In genomic region chr2:131039908-131040660, GRCh38 we compare ENCODE assay signal across 12 cellular contexts. TPM values are rescaled to one million over a fixed set of nuclear protein-coding genes. Genes with fewer than 3 reads are reported as not detected.
A peak's percentile ranks its signal among the peaks of the same experiment; 100 is the strongest.
DNase-seq lines count a peak whose midpoint lies in the region; ATAC-seq and TF ChIP-seq lines count a peak whose summit lies in the region.
"Had no signal": no experiment of that assay in that cellular context is flagged by ENCODE, and none has a peak within 500 bp of the region (broad histone marks: within the 10 kb centered on the region; RNA-seq: fewer than 3 reads in every experiment).

No MANE protein-coding gene starts in this region.

- H3K27ac ChIP-seq in heart right ventricle (no peak overlapping the region), substantia nigra (ENCODE audit: low read depth, low read length, poor library complexity, severe bottlenecking) (peak overlapping the region; percentile 46)
- H3K27ac ChIP-seq: SK-N-MC had no signal

- no peaks in the 10 kb centered on the region for H3K36me3 ChIP-seq in heart right ventricle

- ATAC-seq in heart right ventricle (peak in 4 of 8 donors; percentile 8 to 19 (median 12)), SK-N-SH treated with all-trans-retinoic acid at 6 μM for 48 hours (no peak)

- peak overlapping the region in 8 of 10 donors; percentile 14 to 40 (median 33) for H3K4me3 ChIP-seq in heart right ventricle
- H3K4me3 ChIP-seq: SK-N-MC had no signal

- peaks cover 4 to 57% (median 38%) of the 10 kb centered on the region in 7 donors for H3K27me3 ChIP-seq in heart right ventricle

- no peak for DNase-seq in heart right ventricle
- no peak for DNase-seq in cardiac septum (ENCODE audit: low spot score)
- peak; percentile 49 for DNase-seq in activated gamma-delta T cell treated with Interleukin-2 at 50 U/mL for 16 hours
- peak; percentile 51 for DNase-seq in islet precursor cell
- no peak for DNase-seq in substantia nigra (lab: John Stamatoyannopoulos, UW)
- no peak for DNase-seq in T-helper 9 cell
- DNase-seq in NCI-H2029 treated with DMSO at 0.1 percent for 48 hours (lab: John Stamatoyannopoulos, UW): no peak
- DNase-seq: effector CD8-positive, alpha-beta T cell; KG1; NCI-H510A had no signal

- WGBS in heart right ventricle, 2 donors: 21 to 38% methylated on average over 69 to 75 of the region's 75 CpGs

- peaks cover 0 to 13% (median 9%) of the 10 kb centered on the region in 9 donors for H3K4me1 ChIP-seq in heart right ventricle

- intact Hi-C loops in heart right ventricle (cut with DNase I): loop anchor here in 1 of 10 donors (10.0 kb wide), 1 partner anchor 95 kb away; no protein-coding TSS in a partner anchor
- intact Hi-C loops in cardiac septum (cut with DNase I): no loop called here

- no peak for TF ChIP-seq CTCF in heart right ventricle (IDR thresholded peaks at IDR 0.05)

- H3K9me3 ChIP-seq in heart right ventricle: no peaks in the 10 kb centered on the region

TF ChIP-seq in SK-N-SH treated with all-trans-retinoic acid at 6 μM for 48 hours, 23 proteins besides CTCF, POLR2A, EP300 and RAD21:
- TF ChIP-seq ZNF8 (CRISPR knock-in tag; IDR thresholded peaks at IDR 0.05) (no peak), PATZ1 (CRISPR knock-in tag; IDR thresholded peaks at IDR 0.05; ENCODE audit: borderline replicate concordance) (no peak), ZNF565 (CRISPR knock-in tag; conservative IDR thresholded peaks at IDR 0.05; ENCODE audit: low read depth) (no peak), ZC3H10 (CRISPR knock-in tag; IDR thresholded peaks at IDR 0.05) (no peak), PPARA (CRISPR knock-in tag; IDR thresholded peaks at IDR 0.05; ENCODE audit: borderline replicate concordance) (no peak), ARNTL (CRISPR knock-in tag; IDR thresholded peaks at IDR 0.05; ENCODE audit: borderline replicate concordance, low read depth) (no peak), TCF4 (CRISPR knock-in tag; IDR thresholded peaks at IDR 0.05; ENCODE audit: borderline replicate concordance) (no peak), BACH2 (CRISPR knock-in tag; IDR thresholded peaks at IDR 0.05; ENCODE audit: borderline replicate concordance) (no peak), ZFP3 (CRISPR knock-in tag; IDR thresholded peaks at IDR 0.05) (no peak)

RNA-seq across cellular contexts. Expression of gene FAM168B, which starts 53.2 kb away (rescaled TPM):
- 100 to 1,000 TPM in 2 of 10 donors, 10 to 100 TPM in 8; 64.6 to 112 (median 88.6) TPM for total RNA-seq in heart right ventricle
- 10 to 100 TPM; 17.3 to 35.2 TPM for polyA plus RNA-seq in heart right ventricle
- 90.3 TPM for total RNA-seq in cardiac septum

Comparison
In these comparisons a context has a peak if more than half of its experiments do, and no peak if none do; other contexts are left out.
1. DNase-seq: peak in activated gamma-delta T cell treated with Interleukin-2 at 50 U/mL for 16 hours (single experiment) and islet precursor cell (single experiment); none in heart right ventricle (0 of 2), cardiac septum (single experiment), substantia nigra (0 of 49), T-helper 9 cell (single experiment) and NCI-H2029 treated with DMSO at 0.1 percent for 48 hours (single experiment).